In genomic region chr3:107861904-107862303, GRCh38 we compare ENCODE assay signal across 13 cellular contexts.
DNase-seq lines count a peak whose midpoint lies in the region; ATAC-seq, FAIRE-seq and TF ChIP-seq lines count a peak whose summit lies in the region.
"Had no signal": no experiment of that assay in that cellular context is flagged by ENCODE, and none has a peak within 500 bp of the region (broad histone marks: within the 10 kb centered on the region; RNA-seq: fewer than 3 reads in every experiment).

No MANE protein-coding gene starts in this region.

- peaks cover 16% of the 10 kb centered on the region for H3K4me1 Mint-ChIP-seq in stimulated activated memory B cell treated with anti-CD40 and anti-IgM and Interleukin-4, amounts not matched to agents 10 μg/mL and 1 μg/mL and 100 μg/mL, for 72 hours

- H3K27me3 Mint-ChIP-seq in stimulated activated memory B cell treated with anti-CD40 and anti-IgM and Interleukin-4, amounts not matched to agents 10 μg/mL and 1 μg/mL and 100 μg/mL, for 72 hours = no peaks in the 10 kb centered on the region

- H3K4me1 ChIP-seq in suprapubic skin = no peaks in the 10 kb centered on the region

- no peak overlapping the region for H3K4me3 ChIP-seq in suprapubic skin

- no peaks in the 10 kb centered on the region for H3K27me3 ChIP-seq in suprapubic skin
- H3K27me3 ChIP-seq: neutrophil had no signal

- H3K36me3 ChIP-seq in suprapubic skin = no peaks in the 10 kb centered on the region
- H3K36me3 ChIP-seq: neutrophil had no signal

- TF ChIP-seq POLR2A in suprapubic skin (IDR thresholded peaks at IDR 0.05) = no peak

- 28% methylated on average over 3 of the region's 3 CpGs for WGBS in suprapubic skin

- no peak overlapping the region for H3K27ac ChIP-seq in suprapubic skin
- H3K27ac ChIP-seq: neutrophil, VCaP had no signal

- no peaks in the 10 kb centered on the region for H3K9me3 Mint-ChIP-seq in stimulated activated memory B cell treated with anti-CD40 and anti-IgM and Interleukin-4, amounts not matched to agents 10 μg/mL and 1 μg/mL and 100 μg/mL, for 72 hours

- ATAC-seq in HG02678 (IDR thresholded peaks at IDR 0.05; ENCODE audit: unreplicated experiment) = peak; percentile 85
- peak; percentile 97 for ATAC-seq in stimulated activated memory B cell treated with anti-CD40 and anti-IgM and Interleukin-4, amounts not matched to agents 10 μg/mL and 1 μg/mL and 100 μg/mL, for 72 hours

- no peaks in the 10 kb centered on the region for H3K9me3 ChIP-seq in suprapubic skin
- H3K9me3 ChIP-seq: neutrophil had no signal

- peak; percentile 2 for DNase-seq in SKM-1 treated with dmso at 0.1 percent for 144 hours (lab: John Stamatoyannopoulos, UW; ENCODE audit: unreplicated experiment)
- DNase-seq in SKM-1 (lab: John Stamatoyannopoulos, UW; ENCODE audit: unreplicated experiment) = no peak
- DNase-seq in HK-2 (ENCODE audit: unreplicated experiment) = peak; percentile 2
- no peak for DNase-seq in suprapubic skin (ENCODE audit: low spot score in 2 of 2)
- no peak for DNase-seq in D721Med (ENCODE audit: insufficient read length, low spot score)
- no peak for DNase-seq in D341Med (ENCODE audit: low spot score)
- DNase-seq: activated naive CD4-positive, alpha-beta T cell treated with Interleukin-2 at 50 U/mL for 16 hours; NCI-H774 had no signal

- peak overlapping the region; percentile 38 for H3K27ac Mint-ChIP-seq in stimulated activated memory B cell treated with anti-CD40 and anti-IgM and Interleukin-4, amounts not matched to agents 10 μg/mL and 1 μg/mL and 100 μg/mL, for 72 hours

- no peaks in the 10 kb centered on the region for H3K36me3 Mint-ChIP-seq in stimulated activated memory B cell treated with anti-CD40 and anti-IgM and Interleukin-4, amounts not matched to agents 10 μg/mL and 1 μg/mL and 100 μg/mL, for 72 hours

- TF ChIP-seq CTCF in suprapubic skin (IDR thresholded peaks at IDR 0.05) (no peak), D721Med (IDR thresholded peaks at IDR 0.05; ENCODE audit: insufficient read depth, missing control alignments) (no peak)

- no peak for TF ChIP-seq EP300 in suprapubic skin (IDR thresholded peaks at IDR 0.05)

- peak overlapping the region; percentile 52 for H3K4me3 Mint-ChIP-seq in stimulated activated memory B cell treated with anti-CD40 and anti-IgM and Interleukin-4, amounts not matched to agents 10 μg/mL and 1 μg/mL and 100 μg/mL, for 72 hours

- no peak for FAIRE-seq in D721Med (lab: Jason Lieb, UNC)
- FAIRE-seq: urothelium cell line had no signal

Comparison
In these comparisons a context has a peak if more than half of its experiments do, and no peak if none do; other contexts are left out.
1. DNase-seq: peak in SKM-1 treated with dmso at 0.1 percent for 144 hours (single experiment) and HK-2 (single experiment); none in SKM-1 (single experiment), suprapubic skin (0 of 2), D721Med (single experiment) and D341Med (single experiment).